In genomic region chr6:73504160-73504559, GRCh38 we compare ENCODE assay signal across 16 cellular contexts. TPM values are rescaled to one million over a fixed set of nuclear protein-coding genes. Genes with fewer than 3 reads are reported as not detected.
DNase-seq lines count a peak whose midpoint lies in the region; TF ChIP-seq lines count a peak whose summit lies in the region.
"Had no signal": no experiment of that assay in that cellular context is flagged by ENCODE, and none has a peak within 500 bp of the region (broad histone marks: within the 10 kb centered on the region; RNA-seq: fewer than 3 reads in every experiment).

No MANE protein-coding gene starts in this region.

- TF ChIP-seq CTCF in HEK293 (tag by site-specific recombination; IDR thresholded peaks at IDR 0.05) = no peak

- H3K4me3 ChIP-seq in HEK293 (ENCODE audit: low read depth, low read length) = no peak overlapping the region
- H3K4me3 ChIP-seq: HAP-1, PC-9, SJSA1 had no signal

- no peak overlapping the region for H3K4me3 Mint-ChIP-seq in activated naive CD4-positive, alpha-beta T cell treated with anti-CD3 and anti-CD28 coated beads, Interleukin-2, amount 10 ng/mL, durations not matched to agents 7 days and 5 days
- no peak overlapping the region for H3K4me3 Mint-ChIP-seq in immature natural killer cell

- no peaks in the 10 kb centered on the region for H3K4me1 ChIP-seq in HEK293 (ENCODE audit: control insufficient read depth, insufficient read depth, low read length)
- H3K4me1 ChIP-seq: HAP-1, SJSA1 had no signal

- no peaks in the 10 kb centered on the region for H3K9me3 ChIP-seq in HEK293 (ENCODE audit: control insufficient read depth, insufficient read depth, low read depth, low read length)
- H3K9me3 ChIP-seq: HAP-1, SJSA1 had no signal

- H3K4me1 Mint-ChIP-seq in activated naive CD4-positive, alpha-beta T cell treated with anti-CD3 and anti-CD28 coated beads, Interleukin-2, amount 10 ng/mL, durations not matched to agents 7 days and 5 days = peaks cover 2% of the 10 kb centered on the region
- peaks cover 9 to 14% of the 10 kb centered on the region in 2 donors for H3K4me1 Mint-ChIP-seq in immature natural killer cell
- H3K4me1 Mint-ChIP-seq: CD4-positive, alpha-beta memory T cell had no signal

- peak overlapping the region; percentile 45 for H3K27ac Mint-ChIP-seq in activated naive CD4-positive, alpha-beta T cell treated with anti-CD3 and anti-CD28 coated beads, Interleukin-2, amount 10 ng/mL, durations not matched to agents 7 days and 5 days
- peak overlapping the region in 5 of 6 donors; percentile 49 to 81 (median 54) for H3K27ac Mint-ChIP-seq in immature natural killer cell

- POLR2A ChIA-PET in HEK293 (lab: Yijun Ruan, JAX) = interaction anchor here (2.8 kb wide), 1 partner anchor 10 kb away, joined by 9 read pairs; no protein-coding TSS in a partner anchor

- no peaks in the 10 kb centered on the region for H3K9me3 Mint-ChIP-seq in activated naive CD4-positive, alpha-beta T cell treated with anti-CD3 and anti-CD28 coated beads, Interleukin-2, amount 10 ng/mL, durations not matched to agents 7 days and 5 days
- no peaks in the 10 kb centered on the region for H3K9me3 Mint-ChIP-seq in immature natural killer cell

- no peaks in the 10 kb centered on the region for H3K27me3 Mint-ChIP-seq in activated naive CD4-positive, alpha-beta T cell treated with anti-CD3 and anti-CD28 coated beads, Interleukin-2, amount 10 ng/mL, durations not matched to agents 7 days and 5 days
- H3K27me3 Mint-ChIP-seq in immature natural killer cell (ENCODE audit: low read depth in 3 of 3) = peaks cover 0 to 2% (median 0%) of the 10 kb centered on the region in 3 donors
- H3K27me3 Mint-ChIP-seq: CD4-positive, alpha-beta memory T cell had no signal

- peaks cover 33% of the 10 kb centered on the region for H3K36me3 Mint-ChIP-seq in activated naive CD4-positive, alpha-beta T cell treated with anti-CD3 and anti-CD28 coated beads, Interleukin-2, amount 10 ng/mL, durations not matched to agents 7 days and 5 days
- H3K36me3 Mint-ChIP-seq in immature natural killer cell = peaks cover 8 to 19% (median 13%) of the 10 kb centered on the region in 3 donors

- no peak overlapping the region for H3K27ac ChIP-seq in HEK293 (ENCODE audit: extremely low read depth, low read depth, low read length)
- H3K27ac ChIP-seq: PC-9, SJSA1 had no signal

- CTCF ChIA-PET in activated naive CD4-positive, alpha-beta T cell treated with anti-CD3 and anti-CD28 coated beads, Interleukin-2, amount 10 ng/mL, durations not matched to agents 7 days and 5 days (lab: Charles Lee) = no interaction called here
- CTCF ChIA-PET in HEK293 (lab: Yijun Ruan, JAX) = interaction anchor here (1.0 kb wide), 2 partner anchors 11 to 106 kb away, joined by 3 to 5 read pairs; no protein-coding TSS in a partner anchor

- no peak for DNase-seq in activated naive CD4-positive, alpha-beta T cell treated with anti-CD3 and anti-CD28 coated beads, Interleukin-2, amount 10 ng/mL, durations not matched to agents 7 days and 5 days
- no peak for DNase-seq in activated naive CD4-positive, alpha-beta T cell treated with anti-CD3 and anti-CD28 coated beads, Interleukin-2, amount 50 U/mL, for 16 hours
- DNase-seq in immature natural killer cell (no peak), AG20443 (ENCODE audit: low spot score) (no peak), activated gamma-delta T cell (lab: John Stamatoyannopoulos, UW) (no peak), middle frontal gyrus (ENCODE audit: extremely low spot score, low spot score) (no peak)
- DNase-seq: CD4-positive, alpha-beta memory T cell; DMS79 treated with DMSO at 0.1 percent for 48 hours; NCI-H1436 treated with DMSO at 0.1 percent for 48 hours; NCI-H2081 treated with DMSO at 0.1 percent for 48 hours; NCI-H2227 treated with DMSO at 0.1 percent for 48 hours; NCI-H524; PC-9 had no signal

- peaks cover 15 to 47% of the 10 kb centered on the region in 2 experiments for H3K36me3 ChIP-seq in HEK293 (ENCODE audit: control insufficient read depth in 2 of 2, insufficient read depth in 1 of 2, low read length in 2 of 2)

TF ChIP-seq in HEK293, 187 proteins besides CTCF, POLR2A, EP300 and RAD21:
- TF ChIP-seq ZNF341 (tag by site-specific recombination; IDR thresholded peaks at IDR 0.05; ENCODE audit: low read depth) (no peak), ZNF121 (tag by site-specific recombination; IDR thresholded peaks at IDR 0.05) (0 out of 2 replicates have a peak, but pooled peaks have one; percentile 15)

RNA-seq across cellular contexts. Expression of gene EEF1A1, which starts 16.7 kb away (rescaled TPM):
- polyA plus RNA-seq in immature natural killer cell = over 10,000 TPM in 1 of 3 donors, 1,000 to 10,000 TPM in 2; 4,920 to 10,209 (median 5,498) TPM

RNA-seq across cellular contexts. Expression of gene MTO1, which starts 42.6 kb away (rescaled TPM):
- 10 to 100 TPM; 12.3 to 40.4 (median 28.5) TPM for polyA plus RNA-seq in immature natural killer cell

RNA-seq across cellular contexts. Expression of gene CGAS, which starts 52.1 kb away (rescaled TPM):
- polyA plus RNA-seq in immature natural killer cell = 10 to 100 TPM in 1 of 3 donors, 1 to 10 TPM in 2; 4.0 to 11.7 (median 7.7) TPM
